9 cellular contexts compared by ENCODE assay signal in genomic region chr4:175953960-175954521, GRCh38.
A peak's percentile ranks its signal among the peaks of the same experiment; 100 is the strongest.
DNase-seq lines count a peak whose midpoint lies in the region; ATAC-seq and TF ChIP-seq lines count a peak whose summit lies in the region.
"Had no signal": no experiment of that assay in that cellular context is flagged by ENCODE, and none has a peak within 500 bp of the region (broad histone marks: within the 10 kb centered on the region; RNA-seq: fewer than 3 reads in every experiment).

No MANE protein-coding gene starts in this region.

- WGBS in transverse colon (ENCODE audit: low coverage in 1 of 2), 2 donors, result 53 to 78% methylated on average over 3 to 5 of the region's 5 CpGs

- no peak overlapping the region for H3K4me2 ChIP-seq in PC-9

- intact Hi-C loops in PC-9 (cut with micrococcal nuclease; ENCODE audit: unreplicated experiment) (no loop called here), transverse colon (cut with DNase I; ENCODE audit: low total_unique reads) (no loop called here), Calu3 (cut with micrococcal nuclease; ENCODE audit: unreplicated experiment) (loop anchor here (10.0 kb wide), 1 partner anchor 101 kb away; no protein-coding TSS in a partner anchor)

- no peaks in the 10 kb centered on the region for H3K9me3 Mint-ChIP-seq in Calu3 (ENCODE audit: low read depth, unreplicated experiment)

- no peaks in the 10 kb centered on the region for H4K20me1 ChIP-seq in PC-9 (ENCODE audit: insufficient read depth)

- no peaks in the 10 kb centered on the region for H3K79me2 ChIP-seq in PC-9 (ENCODE audit: low read depth)

- H3K4me3 ChIP-seq in BE2C (ENCODE audit: low read depth, low read length), result no peak overlapping the region
- no peak overlapping the region for H3K4me3 ChIP-seq in PC-9
- H3K4me3 ChIP-seq in transverse colon, result no peak overlapping the region

- ATAC-seq in GM19025 (IDR thresholded peaks at IDR 0.05; ENCODE audit: low read depth, unreplicated experiment) (peak; percentile 80), HG02943 (IDR thresholded peaks at IDR 0.05; ENCODE audit: low read depth, unreplicated experiment) (peak; percentile 74)

- CTCF ChIA-PET in PC-9 (lab: Charles Lee), result no interaction called here
- CTCF ChIA-PET in Calu3 (lab: Charles Lee), result no interaction called here

- no peak overlapping the region for H3K4me3 Mint-ChIP-seq in Calu3 (ENCODE audit: low read depth, unreplicated experiment)

- TF ChIP-seq CTCF in BE2C (IDR thresholded peaks at IDR 0.05; ENCODE audit: low read depth, low read length) (peak; percentile 48), PC-9 (conservative IDR thresholded peaks at IDR 0.05) (0 out of 2 replicates have a peak, but pooled peaks have one; percentile 27), transverse colon (IDR thresholded peaks at IDR 0.05) (no peak), Calu3 (IDR thresholded peaks at IDR 0.05; ENCODE audit: unreplicated experiment) (no peak)

- no peaks in the 10 kb centered on the region for H3K36me3 ChIP-seq in BE2C
- no peaks in the 10 kb centered on the region for H3K36me3 ChIP-seq in PC-9 (ENCODE audit: low read depth)
- no peaks in the 10 kb centered on the region for H3K36me3 ChIP-seq in transverse colon

- H3K9me3 ChIP-seq in BE2C (no peaks in the 10 kb centered on the region), PC-9 (ENCODE audit: insufficient read depth, low read depth) (no peaks in the 10 kb centered on the region), transverse colon (no peaks in the 10 kb centered on the region)

- no peaks in the 10 kb centered on the region for H3K4me1 ChIP-seq in BE2C
- H3K4me1 ChIP-seq in PC-9 (replicated peaks; ENCODE audit: insufficient read depth), result no peaks in the 10 kb centered on the region
- peaks cover 0 to 3% (median 0%) of the 10 kb centered on the region in 4 donors for H3K4me1 ChIP-seq in transverse colon

- in situ Hi-C loops in transverse colon (cut with MboI; ENCODE audit: low pct_ligation_motif_present in 1 of 4, low pct_unique_long_range_greater_than_20kb in 1 of 4, low sequenced_read_pairs in 3 of 4), result no loop called here

- no peak for TF ChIP-seq EP300 in transverse colon (IDR thresholded peaks at IDR 0.05; ENCODE audit: low read depth)

- POLR2A ChIA-PET in PC-9 (lab: Charles Lee; ENCODE audit: unreplicated experiment), result no interaction called here

- H3K27ac ChIP-seq in PC-9 (no peak overlapping the region), transverse colon (no peak overlapping the region)

- no peak overlapping the region for H3K27ac Mint-ChIP-seq in Calu3 (ENCODE audit: unreplicated experiment)

- H3K27me3 ChIP-seq in BE2C (no peaks in the 10 kb centered on the region), PC-9 (ENCODE audit: insufficient read depth, low read depth) (no peaks in the 10 kb centered on the region), transverse colon (no peaks in the 10 kb centered on the region)

- DNase-seq in BE2C (no peak), PC-9 (no peak), transverse colon (no peak), ecto neural progenitor cell (ENCODE audit: low spot score) (no peak), Calu3 (no peak), GM19238 (ENCODE audit: insufficient read length, low spot score) (no peak)
- DNase-seq: DMS153 had no signal

- H3K36me3 Mint-ChIP-seq in Calu3 (ENCODE audit: insufficient read depth, unreplicated experiment), result no peaks in the 10 kb centered on the region

- H3K27me3 Mint-ChIP-seq in Calu3 (ENCODE audit: unreplicated experiment), result no peaks in the 10 kb centered on the region

- peaks cover 8% of the 10 kb centered on the region for H3K4me1 Mint-ChIP-seq in Calu3 (ENCODE audit: low read depth, unreplicated experiment)

- no peaks in the 10 kb centered on the region for H3K9me2 ChIP-seq in PC-9 (ENCODE audit: insufficient read depth)

- no peaks in the 10 kb centered on the region for H3F3A ChIP-seq in PC-9 (ENCODE audit: insufficient read depth, low read depth)

- TF ChIP-seq POLR2A in transverse colon (IDR thresholded peaks at IDR 0.05), result no peak

- BruUV-seq in PC-9 (replicated peaks; lab: Mats Ljungman, UMichigan), result no TSS peak
- BruUV-seq in Calu3 (replicated peaks; lab: Mats Ljungman, UMichigan), result no TSS peak

- H2AFZ ChIP-seq in PC-9, result no peak overlapping the region

Comparison
In these comparisons a context has a peak if more than half of its experiments do, and no peak if none do; other contexts are left out.
1. CTCF ChIP-seq: peak in BE2C (single experiment) and PC-9 (single experiment); none in transverse colon (0 of 5) and Calu3 (single experiment).